ENCODE assay signal across 1 cellular context in the genomic region with DNA sequence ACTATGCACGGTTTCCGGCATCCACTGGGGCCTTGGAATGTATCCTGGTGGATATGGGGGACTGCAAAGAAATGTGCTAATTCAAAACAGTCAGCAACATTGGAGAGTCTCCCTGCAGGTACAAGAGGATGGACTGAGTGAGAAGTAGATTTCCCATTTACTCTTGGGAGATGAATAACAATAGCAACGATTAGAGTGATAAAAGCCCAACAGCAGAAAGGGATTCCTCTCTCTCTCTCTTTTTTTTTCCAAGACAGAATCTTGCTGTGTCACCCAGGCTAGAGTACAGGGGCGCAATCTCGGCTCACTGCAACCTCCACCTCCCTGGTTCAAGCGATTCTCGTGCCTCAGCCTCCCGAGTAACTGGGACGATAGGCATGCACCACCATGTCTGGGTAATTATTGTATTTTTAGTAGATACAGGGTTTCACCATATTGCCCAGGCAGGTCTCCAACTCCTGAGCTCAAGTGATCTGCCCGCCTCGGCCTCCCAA.
TF ChIP-seq lines count a peak whose summit lies in the region.

No MANE protein-coding gene starts in this region.

TF ChIP-seq in H1, 55 proteins besides CTCF, POLR2A, EP300 and RAD21 (continued from another document):
- peak in 1 of 2 experiments; percentile 64 for TF ChIP-seq BCL11A (IDR thresholded peaks at IDR 0.05; ENCODE audit: low read depth in 2 of 2, low read length in 2 of 2)
- no peak for TF ChIP-seq CREB1 (IDR thresholded peaks at IDR 0.05)
- TF ChIP-seq BRCA1 (IDR thresholded peaks at IDR 0.05; ENCODE audit: low read depth, low read length), result no peak
- no peak for TF ChIP-seq JUN (IDR thresholded peaks at IDR 0.05; ENCODE audit: low read depth, low read length)
- TF ChIP-seq BACH1 (IDR thresholded peaks at IDR 0.05; ENCODE audit: low read length), result peak; percentile 91
- peak; percentile 59; the same call in 1 of the 2 replicates for TF ChIP-seq KDM1A (IDR thresholded peaks at IDR 0.05; ENCODE audit: borderline replicate concordance, low read length)
- TF ChIP-seq TCF12 (IDR thresholded peaks at IDR 0.05; ENCODE audit: low read depth, low read length), result peak; percentile 56; the same call in 1 of the 2 replicates
- no peak for TF ChIP-seq EGR1 (IDR thresholded peaks at IDR 0.05; ENCODE audit: borderline replicate concordance, low read depth, low read length)
- TF ChIP-seq, protein P1, sequence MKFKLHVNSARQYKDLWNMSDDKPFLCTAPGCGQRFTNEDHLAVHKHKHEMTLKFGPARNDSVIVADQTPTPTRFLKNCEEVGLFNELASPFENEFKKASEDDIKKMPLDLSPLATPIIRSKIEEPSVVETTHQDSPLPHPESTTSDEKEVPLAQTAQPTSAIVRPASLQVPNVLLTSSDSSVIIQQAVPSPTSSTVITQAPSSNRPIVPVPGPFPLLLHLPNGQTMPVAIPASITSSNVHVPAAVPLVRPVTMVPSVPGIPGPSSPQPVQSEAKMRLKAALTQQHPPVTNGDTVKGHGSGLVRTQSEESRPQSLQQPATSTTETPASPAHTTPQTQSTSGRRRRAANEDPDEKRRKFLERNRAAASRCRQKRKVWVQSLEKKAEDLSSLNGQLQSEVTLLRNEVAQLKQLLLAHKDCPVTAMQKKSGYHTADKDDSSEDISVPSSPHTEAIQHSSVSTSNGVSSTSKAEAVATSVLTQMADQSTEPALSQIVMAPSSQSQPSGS (IDR thresholded peaks at IDR 0.05; ENCODE audit: low read length), result no peak
- no peak for TF ChIP-seq CHD2 (IDR thresholded peaks at IDR 0.05; ENCODE audit: low read length)
- TF ChIP-seq RFX5 (IDR thresholded peaks at IDR 0.05; ENCODE audit: borderline replicate concordance, low read depth, low read length), result no peak
- no peak for TF ChIP-seq RNF2 (IDR thresholded peaks at IDR 0.05; ENCODE audit: borderline replicate concordance, low read depth, low read length, missing control alignments, poor library complexity, severe bottlenecking)
- TF ChIP-seq SAP30 (IDR thresholded peaks at IDR 0.05; ENCODE audit: insufficient read depth, insufficient replicate concordance, low read length), result no peak
- no peak for TF ChIP-seq RXRA (IDR thresholded peaks at IDR 0.05; ENCODE audit: insufficient read depth, low read depth, low read length)
- no peak for TF ChIP-seq SRF (IDR thresholded peaks at IDR 0.05; ENCODE audit: low read depth, low read length)
- TF ChIP-seq TEAD4 (IDR thresholded peaks at IDR 0.05; ENCODE audit: low read depth, low read length), result peak; percentile 84
- no peak for TF ChIP-seq KDM4A (IDR thresholded peaks at IDR 0.05; ENCODE audit: low read depth, low read length, severe bottlenecking)
- TF ChIP-seq SIN3A (conservative IDR thresholded peaks at IDR 0.05 in 1 of 2, IDR thresholded peaks at IDR 0.05 in 1 of 2; ENCODE audit: low read depth in 1 of 2, low read length in 2 of 2), result no peak
- TF ChIP-seq, protein P2, sequence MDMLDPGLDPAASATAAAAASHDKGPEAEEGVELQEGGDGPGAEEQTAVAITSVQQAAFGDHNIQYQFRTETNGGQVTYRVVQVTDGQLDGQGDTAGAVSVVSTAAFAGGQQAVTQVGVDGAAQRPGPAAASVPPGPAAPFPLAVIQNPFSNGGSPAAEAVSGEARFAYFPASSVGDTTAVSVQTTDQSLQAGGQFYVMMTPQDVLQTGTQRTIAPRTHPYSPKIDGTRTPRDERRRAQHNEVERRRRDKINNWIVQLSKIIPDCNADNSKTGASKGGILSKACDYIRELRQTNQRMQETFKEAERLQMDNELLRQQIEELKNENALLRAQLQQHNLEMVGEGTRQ (IDR thresholded peaks at IDR 0.05; ENCODE audit: low read length), result no peak
- TF ChIP-seq GABPA (IDR thresholded peaks at IDR 0.05; ENCODE audit: borderline replicate concordance, insufficient read depth, low read length), result no peak
- no peak for TF ChIP-seq SP2 (IDR thresholded peaks at IDR 0.05; ENCODE audit: low read length)
- TF ChIP-seq SUZ12 (IDR thresholded peaks at IDR 0.05; ENCODE audit: low read length), result no peak
- no peak for TF ChIP-seq RBBP5 (IDR thresholded peaks at IDR 0.05; ENCODE audit: borderline replicate concordance, low read depth, low read length)
- TF ChIP-seq SP1 (IDR thresholded peaks at IDR 0.05; ENCODE audit: low read depth, low read length), result peak; percentile 87
- TF ChIP-seq SIRT6 (IDR thresholded peaks at IDR 0.05; ENCODE audit: low read length), result no peak
- TF ChIP-seq NANOG (IDR thresholded peaks at IDR 0.05; ENCODE audit: insufficient read depth, low read depth, low read length, poor library complexity, severe bottlenecking), result peak; percentile 97
- TF ChIP-seq JUND (IDR thresholded peaks at IDR 0.05; ENCODE audit: low read length), result no peak
- TF ChIP-seq, protein P3, sequence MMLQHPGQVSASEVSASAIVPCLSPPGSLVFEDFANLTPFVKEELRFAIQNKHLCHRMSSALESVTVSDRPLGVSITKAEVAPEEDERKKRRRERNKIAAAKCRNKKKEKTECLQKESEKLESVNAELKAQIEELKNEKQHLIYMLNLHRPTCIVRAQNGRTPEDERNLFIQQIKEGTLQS (IDR thresholded peaks at IDR 0.05; ENCODE audit: insufficient read depth, low read depth, low read length), result no peak
- no peak for TF ChIP-seq KDM5A (IDR thresholded peaks at IDR 0.05; ENCODE audit: low read length)
- TF ChIP-seq, protein P4, sequence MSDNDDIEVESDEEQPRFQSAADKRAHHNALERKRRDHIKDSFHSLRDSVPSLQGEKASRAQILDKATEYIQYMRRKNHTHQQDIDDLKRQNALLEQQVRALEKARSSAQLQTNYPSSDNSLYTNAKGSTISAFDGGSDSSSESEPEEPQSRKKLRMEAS (IDR thresholded peaks at IDR 0.05), result no peak
- TF ChIP-seq ASH2L (IDR thresholded peaks at IDR 0.05; ENCODE audit: low read length), result no peak
- no peak for TF ChIP-seq EZH2 (IDR thresholded peaks at IDR 0.05; ENCODE audit: low read depth, low read length, severe bottlenecking)
- TF ChIP-seq ZNF274 (IDR thresholded peaks at IDR 0.05; ENCODE audit: borderline replicate concordance, extremely low read depth, low read length), result no peak
- no peak for TF ChIP-seq FOSL1 (IDR thresholded peaks at IDR 0.05; ENCODE audit: insufficient read depth, low read depth, low read length)
- no peak for TF ChIP-seq TBP (IDR thresholded peaks at IDR 0.05; ENCODE audit: low read depth, low read length)
- TF ChIP-seq YY1 (IDR thresholded peaks at IDR 0.05; ENCODE audit: low read depth, low read length), result no peak
- TF ChIP-seq TAF7 (optimal IDR thresholded peaks at IDR 0.05; ENCODE audit: borderline replicate concordance, low read depth, low read length), result no peak
- peak in 1 of 2 experiments; percentile 82; a peak in 2 of 4 replicates for TF ChIP-seq HDAC2 (IDR thresholded peaks at IDR 0.05; ENCODE audit: borderline replicate concordance in 1 of 2, low read depth in 2 of 2, low read length in 2 of 2)
- no peak for TF ChIP-seq SIX5 (IDR thresholded peaks at IDR 0.05; ENCODE audit: low read depth, low read length)
- TF ChIP-seq NRF1 (IDR thresholded peaks at IDR 0.05; ENCODE audit: low read depth, low read length), result no peak
- TF ChIP-seq POU5F1 (IDR thresholded peaks at IDR 0.05; ENCODE audit: low read depth, low read length), result peak; percentile 97
- TF ChIP-seq, protein P5, sequence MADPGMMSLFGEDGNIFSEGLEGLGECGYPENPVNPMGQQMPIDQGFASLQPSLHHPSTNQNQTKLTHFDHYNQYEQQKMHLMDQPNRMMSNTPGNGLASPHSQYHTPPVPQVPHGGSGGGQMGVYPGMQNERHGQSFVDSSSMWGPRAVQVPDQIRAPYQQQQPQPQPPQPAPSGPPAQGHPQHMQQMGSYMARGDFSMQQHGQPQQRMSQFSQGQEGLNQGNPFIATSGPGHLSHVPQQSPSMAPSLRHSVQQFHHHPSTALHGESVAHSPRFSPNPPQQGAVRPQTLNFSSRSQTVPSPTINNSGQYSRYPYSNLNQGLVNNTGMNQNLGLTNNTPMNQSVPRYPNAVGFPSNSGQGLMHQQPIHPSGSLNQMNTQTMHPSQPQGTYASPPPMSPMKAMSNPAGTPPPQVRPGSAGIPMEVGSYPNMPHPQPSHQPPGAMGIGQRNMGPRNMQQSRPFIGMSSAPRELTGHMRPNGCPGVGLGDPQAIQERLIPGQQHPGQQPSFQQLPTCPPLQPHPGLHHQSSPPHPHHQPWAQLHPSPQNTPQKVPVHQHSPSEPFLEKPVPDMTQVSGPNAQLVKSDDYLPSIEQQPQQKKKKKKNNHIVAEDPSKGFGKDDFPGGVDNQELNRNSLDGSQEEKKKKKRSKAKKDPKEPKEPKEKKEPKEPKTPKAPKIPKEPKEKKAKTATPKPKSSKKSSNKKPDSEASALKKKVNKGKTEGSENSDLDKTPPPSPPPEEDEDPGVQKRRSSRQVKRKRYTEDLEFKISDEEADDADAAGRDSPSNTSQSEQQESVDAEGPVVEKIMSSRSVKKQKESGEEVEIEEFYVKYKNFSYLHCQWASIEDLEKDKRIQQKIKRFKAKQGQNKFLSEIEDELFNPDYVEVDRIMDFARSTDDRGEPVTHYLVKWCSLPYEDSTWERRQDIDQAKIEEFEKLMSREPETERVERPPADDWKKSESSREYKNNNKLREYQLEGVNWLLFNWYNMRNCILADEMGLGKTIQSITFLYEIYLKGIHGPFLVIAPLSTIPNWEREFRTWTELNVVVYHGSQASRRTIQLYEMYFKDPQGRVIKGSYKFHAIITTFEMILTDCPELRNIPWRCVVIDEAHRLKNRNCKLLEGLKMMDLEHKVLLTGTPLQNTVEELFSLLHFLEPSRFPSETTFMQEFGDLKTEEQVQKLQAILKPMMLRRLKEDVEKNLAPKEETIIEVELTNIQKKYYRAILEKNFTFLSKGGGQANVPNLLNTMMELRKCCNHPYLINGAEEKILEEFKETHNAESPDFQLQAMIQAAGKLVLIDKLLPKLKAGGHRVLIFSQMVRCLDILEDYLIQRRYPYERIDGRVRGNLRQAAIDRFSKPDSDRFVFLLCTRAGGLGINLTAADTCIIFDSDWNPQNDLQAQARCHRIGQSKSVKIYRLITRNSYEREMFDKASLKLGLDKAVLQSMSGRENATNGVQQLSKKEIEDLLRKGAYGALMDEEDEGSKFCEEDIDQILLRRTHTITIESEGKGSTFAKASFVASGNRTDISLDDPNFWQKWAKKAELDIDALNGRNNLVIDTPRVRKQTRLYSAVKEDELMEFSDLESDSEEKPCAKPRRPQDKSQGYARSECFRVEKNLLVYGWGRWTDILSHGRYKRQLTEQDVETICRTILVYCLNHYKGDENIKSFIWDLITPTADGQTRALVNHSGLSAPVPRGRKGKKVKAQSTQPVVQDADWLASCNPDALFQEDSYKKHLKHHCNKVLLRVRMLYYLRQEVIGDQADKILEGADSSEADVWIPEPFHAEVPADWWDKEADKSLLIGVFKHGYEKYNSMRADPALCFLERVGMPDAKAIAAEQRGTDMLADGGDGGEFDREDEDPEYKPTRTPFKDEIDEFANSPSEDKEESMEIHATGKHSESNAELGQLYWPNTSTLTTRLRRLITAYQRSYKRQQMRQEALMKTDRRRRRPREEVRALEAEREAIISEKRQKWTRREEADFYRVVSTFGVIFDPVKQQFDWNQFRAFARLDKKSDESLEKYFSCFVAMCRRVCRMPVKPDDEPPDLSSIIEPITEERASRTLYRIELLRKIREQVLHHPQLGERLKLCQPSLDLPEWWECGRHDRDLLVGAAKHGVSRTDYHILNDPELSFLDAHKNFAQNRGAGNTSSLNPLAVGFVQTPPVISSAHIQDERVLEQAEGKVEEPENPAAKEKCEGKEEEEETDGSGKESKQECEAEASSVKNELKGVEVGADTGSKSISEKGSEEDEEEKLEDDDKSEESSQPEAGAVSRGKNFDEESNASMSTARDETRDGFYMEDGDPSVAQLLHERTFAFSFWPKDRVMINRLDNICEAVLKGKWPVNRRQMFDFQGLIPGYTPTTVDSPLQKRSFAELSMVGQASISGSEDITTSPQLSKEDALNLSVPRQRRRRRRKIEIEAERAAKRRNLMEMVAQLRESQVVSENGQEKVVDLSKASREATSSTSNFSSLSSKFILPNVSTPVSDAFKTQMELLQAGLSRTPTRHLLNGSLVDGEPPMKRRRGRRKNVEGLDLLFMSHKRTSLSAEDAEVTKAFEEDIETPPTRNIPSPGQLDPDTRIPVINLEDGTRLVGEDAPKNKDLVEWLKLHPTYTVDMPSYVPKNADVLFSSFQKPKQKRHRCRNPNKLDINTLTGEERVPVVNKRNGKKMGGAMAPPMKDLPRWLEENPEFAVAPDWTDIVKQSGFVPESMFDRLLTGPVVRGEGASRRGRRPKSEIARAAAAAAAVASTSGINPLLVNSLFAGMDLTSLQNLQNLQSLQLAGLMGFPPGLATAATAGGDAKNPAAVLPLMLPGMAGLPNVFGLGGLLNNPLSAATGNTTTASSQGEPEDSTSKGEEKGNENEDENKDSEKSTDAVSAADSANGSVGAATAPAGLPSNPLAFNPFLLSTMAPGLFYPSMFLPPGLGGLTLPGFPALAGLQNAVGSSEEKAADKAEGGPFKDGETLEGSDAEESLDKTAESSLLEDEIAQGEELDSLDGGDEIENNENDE (IDR thresholded peaks at IDR 0.05; ENCODE audit: insufficient replicate concordance, low read length), result peak; percentile 41
- TF ChIP-seq PHF8 (conservative IDR thresholded peaks at IDR 0.05; ENCODE audit: low read depth, low read length), result no peak
- no peak for TF ChIP-seq CEBPB (IDR thresholded peaks at IDR 0.05; ENCODE audit: low read depth, low read length)
- TF ChIP-seq MAFK (IDR thresholded peaks at IDR 0.05; ENCODE audit: low read depth, low read length), result peak; percentile 84
- no peak for TF ChIP-seq POLR2AphosphoS5 (IDR thresholded peaks at IDR 0.05; ENCODE audit: low read depth, low read length)
- peak; percentile 49 for TF ChIP-seq CTBP2 (IDR thresholded peaks at IDR 0.05; ENCODE audit: borderline replicate concordance, insufficient read depth, insufficient read length, low read length)
- TF ChIP-seq HDAC6 (IDR thresholded peaks at IDR 0.05; ENCODE audit: low read depth, low read length), result no peak
- TF ChIP-seq CBX8 (IDR thresholded peaks at IDR 0.05; ENCODE audit: borderline replicate concordance, low read depth, low read length), result no peak
- TF ChIP-seq CBX5 (IDR thresholded peaks at IDR 0.05; ENCODE audit: low read depth, low read length), result no peak
- TF ChIP-seq CHD1 (IDR thresholded peaks at IDR 0.05; ENCODE audit: low read depth, low read length), result no peak
- no peak for TF ChIP-seq GTF2F1 (IDR thresholded peaks at IDR 0.05; ENCODE audit: borderline replicate concordance, low read depth, low read length)
- no peak for TF ChIP-seq TAF1 (IDR thresholded peaks at IDR 0.05; ENCODE audit: low read depth, low read length)
